ENCODE assay signal across 27 cellular contexts in genomic region chr4:187903700-187904099, GRCh38.
"Had no signal": no experiment of that assay in that cellular context is flagged by ENCODE, and none has a peak within 500 bp of the region (broad histone marks: within the 10 kb centered on the region; RNA-seq: fewer than 3 reads in every experiment).

No MANE protein-coding gene starts in this region.

- H3K9me3 ChIP-seq: adrenal gland, body of pancreas, SK-N-SH had no signal

- H3K36me3 ChIP-seq: adrenal gland, cardiac muscle cell, WERI-Rb-1 had no signal

- H3K9ac ChIP-seq: KMS-11, SK-N-SH had no signal

- H3K4me2 ChIP-seq: KMS-11, SK-N-SH had no signal

- H3K27me3 ChIP-seq: adrenal gland, body of pancreas, cardiac muscle cell had no signal

- H3K4me3 ChIP-seq: adrenal gland, body of pancreas, cardiac muscle cell had no signal

- DNase-seq: activated CD4-positive, alpha-beta memory T cell treated with anti-CD3 and anti-CD28 coated beads, Interleukin-2, amount 10 ng/mL, durations not matched to agents 7 days and 5 days; activated CD4-positive, alpha-beta T cell treated with anti-CD3 and anti-CD28 coated beads for 36 hours; activated CD4-positive, alpha-beta T cell treated with anti-CD3 and anti-CD28 coated beads, Interleukin-2, amount 50 U/mL, for 1 hour; activated CD8-positive, alpha-beta memory T cell treated with anti-CD3 and anti-CD28 coated beads, Interleukin-2, amount 50 U/mL, for 4 hours; activated gamma-delta T cell treated with Interleukin-2 at 50 U/mL for 16 hours; activated naive CD4-positive, alpha-beta T cell treated with anti-CD3 and anti-CD28 coated beads, Interleukin-2, amount 10 ng/mL, durations not matched to agents 7 days and 5 days; activated naive CD8-positive, alpha-beta T cell treated with anti-CD3 and anti-CD28 coated beads for 36 hours; activated T-cell treated with anti-CD3 and anti-CD28 coated beads, Interleukin-2, amount 50 U/mL, for 72 hours; adrenal gland; anterior cingulate cortex; body of pancreas; MM.1S; NCI-H1105; NCI-H1436; NCI-H1694 treated with DMSO at 0.1 percent for 48 hours; NCI-H2029 treated with DMSO at 0.1 percent for 48 hours; NCI-H345; NCI-H510A; NCI-H526 treated with DMSO at 0.1 percent for 48 hours; NK-92 treated with Interleukin-12 subunit alpha and Interleukin-12 subunit beta, amount 100 ng/mL, for 24 hours; OCI-M1; RPMI8226; SK-N-SH; T-helper 1 cell; WERI-Rb-1 had no signal

- H3K4me1 ChIP-seq: body of pancreas had no signal

- H3K27ac ChIP-seq: adrenal gland, body of pancreas, cardiac muscle cell, KMS-11, WERI-Rb-1 had no signal
